8 cellular contexts compared by ENCODE assay signal in genomic region chr4:6574747-6575502, GRCh38. TPM values are rescaled to one million over a fixed set of nuclear protein-coding genes. Genes with fewer than 3 reads are reported as not detected.
DNase-seq lines count a peak whose midpoint lies in the region; ATAC-seq and TF ChIP-seq lines count a peak whose summit lies in the region.

TSS of gene MAN2B2 (plus strand) at chr4:6575189. CDS start at chr4:6575211, 22 bp downstream.

- peak within 1 kb of the TSS; percentile 76 for H3K27ac ChIP-seq in layer of hippocampus (ENCODE audit: low read depth, low read length)

- DNase-seq in AG09319 (ENCODE audit: extremely low read depth, low read depth) (peak; percentile 31), NCI-H345 (lab: John Stamatoyannopoulos, UW) (peak; percentile 88), choroid plexus epithelial cell (ENCODE audit: low read depth) (peak; percentile 69)
- DNase-seq in activated CD4-positive, alpha-beta T cell treated with anti-CD3 and anti-CD28 coated beads for 36 hours: peak; percentile 89
- DNase-seq in stimulated activated CD4-positive, alpha-beta T cell treated with anti-CD3 and anti-CD28 coated beads, Interleukin-1b, Interleukin-23, amount 100 ng/mL, for 24 hours (ENCODE audit: low read depth in 4 of 4, low spot score in 1 of 4): peak; percentile 60 to 85 (median 72)

- H3K36me3 Mint-ChIP-seq in activated CD4-positive, alpha-beta T cell treated with anti-CD3 and anti-CD28 coated beads for 36 hours (ENCODE audit: low read depth): peaks cover 22% of the 10 kb centered on the region

- peak; percentile 67 for ATAC-seq in GM18873 (IDR thresholded peaks at IDR 0.05; ENCODE audit: low FRiP score, unreplicated experiment)
- ATAC-seq in HG03135 (IDR thresholded peaks at IDR 0.05; ENCODE audit: unreplicated experiment): peak; percentile 92
- peak; percentile 96 for ATAC-seq in activated CD4-positive, alpha-beta T cell treated with anti-CD3 and anti-CD28 coated beads for 36 hours

- H3K27ac Mint-ChIP-seq in activated CD4-positive, alpha-beta T cell treated with anti-CD3 and anti-CD28 coated beads for 36 hours: peak within 1 kb of the TSS; percentile 74

- POLR2A ChIA-PET in activated CD4-positive, alpha-beta T cell treated with anti-CD3 and anti-CD28 coated beads for 36 hours (lab: Charles Lee): interaction anchor here (1.0 to 2.5 kb wide), 3 partner anchors 68 to 100 kb away, joined by 3 to 9 read pairs (median 3); a partner anchor contains a TSS

- TF ChIP-seq CTCF in AG09319 (IDR thresholded peaks at IDR 0.05; ENCODE audit: low read depth, low read length) (no peak), choroid plexus epithelial cell (conservative IDR thresholded peaks at IDR 0.05; ENCODE audit: low read depth, low read length) (no peak)

- H3K4me3 ChIP-seq in choroid plexus epithelial cell (ENCODE audit: low read depth, low read length): peak within 1 kb of the TSS; percentile 94

- no peaks in the 10 kb centered on the region for H3K27me3 ChIP-seq in layer of hippocampus (ENCODE audit: control insufficient read depth, insufficient read depth, low read length)

- peak within 1 kb of the TSS; percentile 78 for H3K4me3 Mint-ChIP-seq in activated CD4-positive, alpha-beta T cell treated with anti-CD3 and anti-CD28 coated beads for 36 hours

- no peaks in the 10 kb centered on the region for H3K27me3 Mint-ChIP-seq in activated CD4-positive, alpha-beta T cell treated with anti-CD3 and anti-CD28 coated beads for 36 hours

- intact Hi-C loops in activated CD4-positive, alpha-beta T cell treated with anti-CD3 and anti-CD28 coated beads for 36 hours (cut with DNase I, micrococcal nuclease): loop anchor here in 1 of 2 experiments (1.0 to 2.0 kb wide), 8 partner anchors 65 to 528 kb away; partner anchors contain the start of genes GRPEL1, KIAA0232, MRFAP1 and MRFAP1L1

- no peaks in the 10 kb centered on the region for H3K9me3 Mint-ChIP-seq in activated CD4-positive, alpha-beta T cell treated with anti-CD3 and anti-CD28 coated beads for 36 hours (ENCODE audit: low read depth)

- CTCF ChIA-PET in activated CD4-positive, alpha-beta T cell treated with anti-CD3 and anti-CD28 coated beads for 36 hours (lab: Charles Lee): interaction anchor here (0.6 to 1.3 kb wide), 5 partner anchors 141 to 507 kb away, joined by 3 to 5 read pairs (median 4); partner anchors contain the start of gene BLOC1S4

- peaks cover 6% of the 10 kb centered on the region for H3K4me1 Mint-ChIP-seq in activated CD4-positive, alpha-beta T cell treated with anti-CD3 and anti-CD28 coated beads for 36 hours

RNA-seq across cellular contexts. Expression of gene MAN2B2, which starts in this region (rescaled TPM):
- total RNA-seq in activated CD4-positive, alpha-beta T cell treated with anti-CD3 and anti-CD28 coated beads for 36 hours: 10 to 100 TPM; 13.0 to 14.6 TPM

Comparison
In these comparisons a context has a peak if more than half of its experiments do, and no peak if none do; other contexts are left out.
1. Peak in every context shown above with its lines: DNase-seq, ATAC-seq, H3K4me3 ChIP-seq and H3K27ac ChIP-seq.
2. DNase-seq: peak in every context shown above with its lines; median percentile 89 in activated CD4-positive, alpha-beta T cell treated with anti-CD3 and anti-CD28 coated beads for 36 hours; 88 in NCI-H345; 72 in stimulated activated CD4-positive, alpha-beta T cell treated with anti-CD3 and anti-CD28 coated beads, Interleukin-1b, Interleukin-23, amount 100 ng/mL, for 24 hours; 69 in choroid plexus epithelial cell; 31 in AG09319.